In genomic region chr16:25679468-25680010, GRCh38 we compare ENCODE assay signal across 26 cellular contexts. TPM values are rescaled to one million over a fixed set of nuclear protein-coding genes. Genes with fewer than 3 reads are reported as not detected.
"Had no signal": no experiment of that assay in that cellular context is flagged by ENCODE, and none has a peak within 500 bp of the region (broad histone marks: within the 10 kb centered on the region; RNA-seq: fewer than 3 reads in every experiment).

No MANE protein-coding gene starts in this region.

- H3K9ac ChIP-seq: SK-N-SH had no signal

- DNase-seq: Karpas-422, KG1, MV-4-11, NCI-H1048, NCI-H1105, NCI-H1417, NCI-H1436 treated with DMSO at 0.1 percent for 48 hours, NCI-H1694 treated with DMSO at 0.1 percent for 48 hours, NCI-H1930, NCI-H2081, NCI-H2107, NCI-H2227 treated with DMSO at 0.1 percent for 48 hours, NCI-H524, NCI-H526 treated with DMSO at 0.1 percent for 48 hours, NCI-H748 treated with DMSO at 0.1 percent for 48 hours, PC-3, SHP77, SK-N-SH, SW 1271, T-cell had no signal

- H3K27ac ChIP-seq: RWPE1 had no signal

- H3K4me2 ChIP-seq: SK-N-SH had no signal

- H3K9me3 ChIP-seq: SK-N-SH had no signal

- ATAC-seq: Panc1, PC-3, T-cell had no signal

RNA-seq across cellular contexts. Expression of gene HS3ST4, which starts 12.2 kb away (rescaled TPM):
- total RNA-seq: HT-29, NCI-H460, OCI-LY7, PC-3, SK-MEL-5, T-cell had no signal
- polyA plus RNA-seq: SK-N-SH had no signal
